Comparison of ENCODE assay signal across 26 cellular contexts in the genomic region with DNA sequence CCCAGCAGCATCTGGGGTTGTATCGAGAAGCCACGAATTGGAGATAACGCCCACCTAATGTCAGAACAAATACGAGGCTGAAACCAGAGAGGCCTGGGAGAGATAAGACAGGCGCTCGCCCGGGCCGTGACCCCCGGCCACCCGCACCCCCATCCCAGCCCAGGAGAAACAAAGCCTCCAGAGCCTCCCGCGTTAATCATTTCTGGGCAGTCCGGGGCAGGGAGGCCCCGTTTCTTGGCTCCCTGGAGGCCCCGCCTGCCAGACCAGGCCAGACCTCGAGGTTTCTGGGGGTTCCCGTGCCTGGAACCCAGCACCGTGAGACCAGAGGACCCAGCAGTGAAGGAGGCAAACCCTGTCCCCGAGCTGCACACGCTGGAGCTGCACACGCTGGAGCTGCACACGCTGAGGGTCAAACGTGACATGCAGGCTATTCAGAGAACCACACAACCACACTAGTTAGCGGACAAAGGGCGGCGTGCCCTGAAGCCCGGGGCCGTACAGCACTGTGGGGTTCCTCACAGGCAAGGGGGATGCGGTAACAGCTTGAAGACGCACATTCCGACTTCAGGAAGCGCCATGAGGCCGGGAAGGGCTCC. TPM values are rescaled to one million over a fixed set of nuclear protein-coding genes. Genes with fewer than 3 reads are reported as not detected.
DNase-seq lines count a peak whose midpoint lies in the region; ATAC-seq and TF ChIP-seq lines count a peak whose summit lies in the region.
"Had no signal": no experiment of that assay in that cellular context is flagged by ENCODE, and none has a peak within 500 bp of the region (broad histone marks: within the 10 kb centered on the region; RNA-seq: fewer than 3 reads in every experiment).

No MANE protein-coding gene starts in this region.

- 59 to 64% methylated on average over 12 to 33 of the region's 33 CpGs for WGBS in body of pancreas, 2 donors

- H3K27me3 ChIP-seq in left ventricle myocardium inferior (ENCODE audit: low read depth) = no peaks in the 10 kb centered on the region
- H3K27me3 ChIP-seq in body of pancreas = no peaks in the 10 kb centered on the region
- H3K27me3 ChIP-seq: brain microvascular endothelial cell had no signal

- no peak for TF ChIP-seq POLR2A in body of pancreas (IDR thresholded peaks at IDR 0.05)

- H3K9me3 Mint-ChIP-seq in nephron progenitor cell (peaks cover 9% of the 10 kb centered on the region), glutamatergic neuron (ENCODE audit: unreplicated experiment) (peaks cover 9% of the 10 kb centered on the region)
- H3K9me3 Mint-ChIP-seq: activated CD4-positive, alpha-beta T cell treated with anti-CD3 and anti-CD28 coated beads, Interleukin-2, amount 10 ng/mL, durations not matched to agents 7 days and 5 days; activated T-cell treated with anti-CD3 and anti-CD28 coated beads, Interleukin-2, amount 50 U/mL, for 72 hours; H9 had no signal

- H3K4me3 ChIP-seq in left ventricle myocardium inferior = no peak overlapping the region
- no peak overlapping the region for H3K4me3 ChIP-seq in body of pancreas
- H3K4me3 ChIP-seq: A549, adrenal gland, lung, psoas muscle, SK-N-MC had no signal

- peak overlapping the region; percentile 98 for H3K27ac Mint-ChIP-seq in nephron progenitor cell
- no peak overlapping the region for H3K27ac Mint-ChIP-seq in glutamatergic neuron (ENCODE audit: unreplicated experiment)
- H3K27ac Mint-ChIP-seq: activated CD4-positive, alpha-beta T cell treated with anti-CD3 and anti-CD28 coated beads, Interleukin-2, amount 10 ng/mL, durations not matched to agents 7 days and 5 days; activated T-cell treated with anti-CD3 and anti-CD28 coated beads, Interleukin-2, amount 50 U/mL, for 72 hours; T-helper 17 cell had no signal

- no peak for DNase-seq in left ventricle myocardium inferior
- DNase-seq in cardiac septum (ENCODE audit: low spot score) = no peak
- peak in 1 of 4 donors; percentile 59 for DNase-seq in body of pancreas
- DNase-seq in nephron progenitor cell = peak; percentile 41
- no peak for DNase-seq in effector CD8-positive, alpha-beta T cell (lab: John Stamatoyannopoulos, UW)
- no peak for DNase-seq in glutamatergic neuron
- DNase-seq: activated CD4-positive, alpha-beta T cell treated with anti-CD3 and anti-CD28 coated beads, Interleukin-2, amount 10 ng/mL, durations not matched to agents 7 days and 5 days; activated naive CD4-positive, alpha-beta T cell treated with Interleukin-2 at 50 U/mL for 16 hours; activated T-cell treated with anti-CD3 and anti-CD28 coated beads, Interleukin-2, amount 50 U/mL, for 72 hours; adrenal gland; AML-193; brain microvascular endothelial cell; DMS153; H9; kidney; NCI-H1436; stimulated activated naive CD8-positive, alpha-beta T cell treated with anti-CD3 and anti-CD28 coated beads, Interleukin-15, Interleukin-2, amounts not matched to agents 100 U/mL and 50 U/mL, for 24 hours; T-helper 17 cell had no signal

- H3K27me3 Mint-ChIP-seq in nephron progenitor cell (ENCODE audit: low read depth, poor library complexity) = peaks cover 7% of the 10 kb centered on the region
- peaks cover 10% of the 10 kb centered on the region for H3K27me3 Mint-ChIP-seq in glutamatergic neuron (ENCODE audit: unreplicated experiment)
- H3K27me3 Mint-ChIP-seq: activated CD4-positive, alpha-beta T cell treated with anti-CD3 and anti-CD28 coated beads, Interleukin-2, amount 10 ng/mL, durations not matched to agents 7 days and 5 days had no signal

- ATAC-seq in body of pancreas (no peak), GM19351 (IDR thresholded peaks at IDR 0.05; ENCODE audit: unreplicated experiment) (no peak), HG03159 (IDR thresholded peaks at IDR 0.05; ENCODE audit: unreplicated experiment) (no peak)
- ATAC-seq: A549; activated T-cell treated with anti-CD3 and anti-CD28 coated beads, Interleukin-2, amount 50 U/mL, for 72 hours; stimulated activated naive CD8-positive, alpha-beta T cell treated with anti-CD3 and anti-CD28 coated beads, Interleukin-15, Interleukin-2, amounts not matched to agents 100 U/mL and 50 U/mL, for 24 hours; T-helper 17 cell had no signal

- H3K36me3 Mint-ChIP-seq in nephron progenitor cell (ENCODE audit: low read depth) = peaks cover 3% of the 10 kb centered on the region
- H3K36me3 Mint-ChIP-seq in glutamatergic neuron (ENCODE audit: unreplicated experiment) = no peaks in the 10 kb centered on the region

- H3K4me1 Mint-ChIP-seq in nephron progenitor cell (peaks cover 47% of the 10 kb centered on the region), glutamatergic neuron (ENCODE audit: low read depth, unreplicated experiment) (peaks cover 2% of the 10 kb centered on the region)
- H3K4me1 Mint-ChIP-seq: activated CD4-positive, alpha-beta T cell treated with anti-CD3 and anti-CD28 coated beads, Interleukin-2, amount 10 ng/mL, durations not matched to agents 7 days and 5 days; H9 had no signal

- H3K4me1 ChIP-seq in left ventricle myocardium inferior (peaks cover 19% of the 10 kb centered on the region), body of pancreas (peaks cover 64% of the 10 kb centered on the region)
- H3K4me1 ChIP-seq: A549, adrenal gland had no signal

- H3K9me3 ChIP-seq in left ventricle myocardium inferior (replicated peaks) (no peaks in the 10 kb centered on the region), body of pancreas (no peaks in the 10 kb centered on the region)
- H3K9me3 ChIP-seq: A549, adrenal gland, psoas muscle had no signal

- H3K27ac ChIP-seq in left ventricle myocardium inferior (replicated peaks) (peak overlapping the region; percentile 81), body of pancreas (peak overlapping the region; percentile 92 to 98 (median 94))
- H3K27ac ChIP-seq: A549, adrenal gland, brain microvascular endothelial cell, epithelial cell of prostate, SK-N-MC had no signal

- H3K4me3 Mint-ChIP-seq in nephron progenitor cell = peak overlapping the region; percentile 48
- no peak overlapping the region for H3K4me3 Mint-ChIP-seq in glutamatergic neuron (ENCODE audit: unreplicated experiment)
- H3K4me3 Mint-ChIP-seq: activated CD4-positive, alpha-beta T cell treated with anti-CD3 and anti-CD28 coated beads, Interleukin-2, amount 10 ng/mL, durations not matched to agents 7 days and 5 days; activated T-cell treated with anti-CD3 and anti-CD28 coated beads, Interleukin-2, amount 50 U/mL, for 72 hours; H9; T-helper 17 cell had no signal

- no peak for TF ChIP-seq CTCF in left ventricle myocardium inferior (IDR thresholded peaks at IDR 0.05; ENCODE audit: borderline replicate concordance)
- TF ChIP-seq CTCF in body of pancreas (IDR thresholded peaks at IDR 0.05) = no peak
- TF ChIP-seq CTCF in nephron progenitor cell (IDR thresholded peaks at IDR 0.05) = no peak
- no peak for TF ChIP-seq CTCF in glutamatergic neuron (IDR thresholded peaks at IDR 0.05; ENCODE audit: partially characterized antibody, unreplicated experiment)

- H3K36me3 ChIP-seq in left ventricle myocardium inferior (no peaks in the 10 kb centered on the region), body of pancreas (replicated peaks in 1 of 2; ENCODE audit: insufficient read depth in 1 of 2, low read depth in 2 of 2) (no peaks in the 10 kb centered on the region)
- H3K36me3 ChIP-seq: adrenal gland, brain microvascular endothelial cell had no signal

- intact Hi-C loops in left ventricle myocardium inferior (cut with micrococcal nuclease) (no loop called here), cardiac septum (cut with DNase I) (no loop called here), body of pancreas (cut with DNase I) (no loop called here)

RNA-seq across cellular contexts. Expression of gene FOXL3, which starts 53.4 kb away (rescaled TPM):
- total RNA-seq in left ventricle myocardium inferior (not detected), cardiac septum (not detected), body of pancreas (not detected), glutamatergic neuron (ENCODE audit: unreplicated experiment) (not detected)
- total RNA-seq: activated CD4-positive, alpha-beta T cell treated with anti-CD3 and anti-CD28 coated beads, Interleukin-2, amount 10 ng/mL, durations not matched to agents 7 days and 5 days; activated T-cell treated with anti-CD3 and anti-CD28 coated beads, Interleukin-2, amount 50 U/mL, for 72 hours; adrenal gland; H9; kidney; lung; NCI-H460; psoas muscle; T-helper 17 cell had no signal
